36 cellular contexts compared by ENCODE assay signal in the genomic region with DNA sequence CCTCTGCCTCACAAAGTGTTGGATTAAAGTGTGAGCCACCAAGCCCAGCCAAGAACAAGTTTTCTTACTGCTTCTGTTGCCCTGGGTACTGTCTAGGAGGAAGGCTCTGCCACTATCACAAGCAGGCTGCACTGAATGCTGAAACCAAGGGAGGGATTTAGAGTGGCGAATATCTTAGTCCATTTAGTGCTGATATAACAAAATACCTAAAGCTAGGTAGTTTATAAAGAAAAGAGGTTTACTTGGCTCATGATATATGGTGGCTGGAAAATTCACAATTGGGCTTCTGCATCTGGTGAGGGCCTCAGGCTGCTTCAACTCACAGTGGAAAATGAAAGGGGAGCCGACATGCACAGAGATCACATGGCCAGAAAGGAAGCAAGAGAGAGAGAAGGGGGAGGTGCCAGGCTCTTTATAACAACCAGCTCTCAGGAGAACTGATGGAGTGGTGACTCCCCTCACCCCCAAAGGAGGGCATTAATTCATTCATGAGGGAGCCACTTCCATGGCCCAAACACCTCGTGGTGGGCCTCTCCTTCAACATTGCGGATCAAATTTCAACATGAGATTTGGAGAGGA.
"Had no signal": no experiment of that assay in that cellular context is flagged by ENCODE, and none has a peak within 500 bp of the region (broad histone marks: within the 10 kb centered on the region; RNA-seq: fewer than 3 reads in every experiment).

No MANE protein-coding gene starts in this region.

- H3K9ac ChIP-seq: KMS-11, SK-N-SH had no signal

- H3K4me1 ChIP-seq: ascending aorta, Peyer's patch, SJSA1 had no signal

- H3K27ac Mint-ChIP-seq: activated CD4-positive, alpha-beta T cell treated with anti-CD3 and anti-CD28 coated beads for 36 hours; activated CD4-positive, alpha-beta T cell treated with anti-CD3 and anti-CD28 coated beads, Interleukin-2, amount 10 ng/mL, durations not matched to agents 7 days and 5 days; activated CD8-positive, alpha-beta T cell treated with anti-CD3 and anti-CD28 coated beads, Interleukin-2, amount 10 ng/mL, durations not matched to agents 7 days and 5 days; activated naive CD4-positive, alpha-beta T cell treated with anti-CD3 and anti-CD28 coated beads, Interleukin-2, amount 50 U/mL, for 24 hours; activated naive CD8-positive, alpha-beta T cell treated with anti-CD3 and anti-CD28 coated beads, Interleukin-2, amount 10 ng/mL, durations not matched to agents 7 days and 5 days; activated T-cell treated with anti-CD3 and anti-CD28 coated beads, Interleukin-2, amount 50 U/mL, for 24 hours; activated T-helper 2 cell treated with anti-CD3 and anti-CD28 coated beads, Interferon-gamma antibody, Interleukin-2, Interleukin-4, amounts not matched to agents 10 μg/mL and 5 μg/mL and 100 μg/mL, durations not matched to agents 14 hours and 24 hours and 36 hours; T-helper 1 cell treated with Interleukin-12 subunit alpha and Interleukin-12 subunit beta and Interleukin-4 antibody, amounts not matched to agents 30 μg/mL and 1 μg/mL, for 36 hours; T-helper 2 cell treated with Interferon-gamma antibody and Interleukin-4, amounts not matched to agents 5 μg/mL and 100 μg/mL, for 36 hours had no signal

- ATAC-seq: activated CD4-positive, alpha-beta T cell treated with anti-CD3 and anti-CD28 coated beads for 36 hours; activated CD4-positive, CD25-positive, alpha-beta regulatory T cell treated with anti-CD3 and anti-CD28 coated beads, Interleukin-2, amount 50 U/mL, for 24 hours; activated CD8-positive, alpha-beta T cell treated with anti-CD3 and anti-CD28 coated beads, Interleukin-2, amount 10 ng/mL, durations not matched to agents 7 days and 5 days; PC-3 had no signal

- H3K36me3 ChIP-seq: ascending aorta, cardiac muscle cell, Peyer's patch, SJSA1 had no signal

- H3K36me3 Mint-ChIP-seq: activated naive CD8-positive, alpha-beta T cell treated with anti-CD3 and anti-CD28 coated beads, Interleukin-2, amount 10 ng/mL, durations not matched to agents 7 days and 5 days had no signal

- H3K4me2 ChIP-seq: KMS-11, SK-N-SH had no signal

- H3K9me3 ChIP-seq: ascending aorta, SJSA1, SK-N-SH had no signal

- H3K4me3 Mint-ChIP-seq: activated CD4-positive, alpha-beta T cell treated with anti-CD3 and anti-CD28 coated beads for 36 hours; activated CD4-positive, alpha-beta T cell treated with anti-CD3 and anti-CD28 coated beads, Interleukin-2, amount 10 ng/mL, durations not matched to agents 7 days and 5 days; activated CD8-positive, alpha-beta T cell treated with anti-CD3 and anti-CD28 coated beads, Interleukin-2, amount 10 ng/mL, durations not matched to agents 7 days and 5 days; activated naive CD4-positive, alpha-beta T cell treated with anti-CD3 and anti-CD28 coated beads, Interleukin-2, amount 50 U/mL, for 24 hours; activated naive CD8-positive, alpha-beta T cell treated with anti-CD3 and anti-CD28 coated beads, Interleukin-2, amount 10 ng/mL, durations not matched to agents 7 days and 5 days; activated T-cell treated with anti-CD3 and anti-CD28 coated beads, Interleukin-2, amount 50 U/mL, for 24 hours; central memory CD8-positive, alpha-beta T cell; T-helper 1 cell treated with Interleukin-12 subunit alpha and Interleukin-12 subunit beta and Interleukin-4 antibody, amounts not matched to agents 30 μg/mL and 1 μg/mL, for 36 hours; T-helper 2 cell treated with Interferon-gamma antibody and Interleukin-4, amounts not matched to agents 5 μg/mL and 100 μg/mL, for 36 hours had no signal

- H3K4me1 Mint-ChIP-seq: activated CD4-positive, alpha-beta T cell treated with anti-CD3 and anti-CD28 coated beads for 36 hours; activated CD4-positive, alpha-beta T cell treated with anti-CD3 and anti-CD28 coated beads, Interleukin-2, amount 10 ng/mL, durations not matched to agents 7 days and 5 days; activated naive CD4-positive, alpha-beta T cell treated with anti-CD3 and anti-CD28 coated beads, Interleukin-2, amount 50 U/mL, for 24 hours; activated naive CD8-positive, alpha-beta T cell treated with anti-CD3 and anti-CD28 coated beads, Interleukin-2, amount 10 ng/mL, durations not matched to agents 7 days and 5 days; central memory CD8-positive, alpha-beta T cell had no signal

- H3K27ac ChIP-seq: ascending aorta, cardiac muscle cell, KMS-11, Peyer's patch, SJSA1 had no signal

- DNase-seq: activated CD4-positive, alpha-beta T cell treated with anti-CD3 and anti-CD28 coated beads for 36 hours; activated CD4-positive, alpha-beta T cell treated with anti-CD3 and anti-CD28 coated beads, Interleukin-2, amount 10 ng/mL, durations not matched to agents 7 days and 5 days; activated CD4-positive, alpha-beta T cell treated with anti-CD3 and anti-CD28 coated beads, Interleukin-2, amount 50 U/mL, for 48 hours; activated CD8-positive, alpha-beta T cell treated with anti-CD3 and anti-CD28 coated beads, Interleukin-2, amount 10 ng/mL, durations not matched to agents 7 days and 5 days; activated gamma-delta T cell; activated naive CD4-positive, alpha-beta T cell treated with Interleukin-2 at 50 U/mL for 16 hours; activated naive CD8-positive, alpha-beta T cell treated with anti-CD3 and anti-CD28 coated beads, Interleukin-2, amount 10 ng/mL, durations not matched to agents 7 days and 5 days; activated T-cell treated with anti-CD3 and anti-CD28 coated beads, Interleukin-2, amount 50 U/mL, for 24 hours; amygdala; MM.1S; NCI-H1092; NCI-H1436 treated with DMSO at 0.1 percent for 48 hours; NCI-H1694 treated with DMSO at 0.1 percent for 48 hours; NCI-H2029; NCI-H2171 treated with DMSO at 0.1 percent for 48 hours; NCI-H226; NCI-H446 treated with DMSO at 0.1 percent for 48 hours; NCI-H524; NCI-H69; NCI-H82; PC-3; Peyer's patch; RPMI8226; SHP77 treated with DMSO at 0.1 percent for 48 hours; SK-N-SH had no signal

- H3K9me3 Mint-ChIP-seq: activated CD4-positive, alpha-beta T cell treated with anti-CD3 and anti-CD28 coated beads, Interleukin-2, amount 10 ng/mL, durations not matched to agents 7 days and 5 days; activated T-helper 2 cell treated with anti-CD3 and anti-CD28 coated beads, Interferon-gamma antibody, Interleukin-2, Interleukin-4, amounts not matched to agents 10 μg/mL and 5 μg/mL and 100 μg/mL, durations not matched to agents 14 hours and 24 hours and 36 hours; T-helper 2 cell treated with Interferon-gamma antibody and Interleukin-4, amounts not matched to agents 5 μg/mL and 100 μg/mL, for 36 hours had no signal

- H3K27me3 Mint-ChIP-seq: activated naive CD8-positive, alpha-beta T cell treated with anti-CD3 and anti-CD28 coated beads, Interleukin-2, amount 10 ng/mL, durations not matched to agents 7 days and 5 days had no signal

- H3K27me3 ChIP-seq: ascending aorta, cardiac muscle cell, Peyer's patch, SJSA1 had no signal

- FAIRE-seq: TTC549 had no signal

- H3K4me3 ChIP-seq: ascending aorta, cardiac muscle cell, Peyer's patch, SJSA1 had no signal
